8 cellular contexts compared by ENCODE assay signal in the genomic region with DNA sequence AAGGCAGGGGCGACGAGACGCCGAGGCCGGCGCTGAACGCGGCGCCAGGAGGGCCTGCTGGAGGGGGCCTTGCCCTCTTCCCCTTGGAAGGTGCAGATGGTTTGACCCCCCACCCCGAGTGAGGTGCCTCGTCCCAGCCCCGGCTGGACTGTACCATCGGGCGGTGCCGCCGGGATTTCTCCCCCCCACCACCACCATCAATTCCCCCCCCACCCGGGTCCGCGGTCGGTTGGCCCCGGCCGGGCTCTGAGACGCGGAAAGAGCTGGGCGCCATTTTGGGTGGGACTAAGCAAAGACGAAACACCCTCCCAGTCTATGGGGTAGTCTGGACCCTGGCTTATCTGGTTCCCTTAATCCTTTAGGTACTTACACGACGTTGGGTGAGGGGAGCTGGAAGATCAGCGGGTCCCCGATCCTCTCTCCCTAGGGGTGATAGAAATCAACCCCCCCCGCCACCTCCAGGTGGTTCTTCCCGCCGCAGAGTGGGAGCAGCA. TPM values are rescaled to one million over a fixed set of nuclear protein-coding genes. Genes with fewer than 3 reads are reported as not detected.
DNase-seq lines count a peak whose midpoint lies in the region; ATAC-seq, FAIRE-seq and TF ChIP-seq lines count a peak whose summit lies in the region.

PRDM10 (minus strand) TSS at position 484 of the 494 bp plus-strand sequence. CDS start 41,871 bp downstream, outside the sequence.

- peaks cover 42% of the 10 kb centered on the region for H3K79me2 ChIP-seq in astrocyte (ENCODE audit: insufficient read depth, low read length)

- TF ChIP-seq CTCF in astrocyte (IDR thresholded peaks at IDR 0.05; ENCODE audit: insufficient read depth, low read depth, low read length), result no peak

- H3K27me3 Mint-ChIP-seq in astrocyte (ENCODE audit: low read depth, unreplicated experiment), result no peaks in the 10 kb centered on the region

- no peaks in the 10 kb centered on the region for H3K27me3 ChIP-seq in astrocyte (ENCODE audit: insufficient read depth, low read length)

- H4K20me1 ChIP-seq in astrocyte (ENCODE audit: insufficient read depth, low read length), result peaks cover 18% of the 10 kb centered on the region

- peaks cover 12% of the 10 kb centered on the region for H3K4me1 ChIP-seq in astrocyte (ENCODE audit: insufficient read depth, low read length)

- no peaks in the 10 kb centered on the region for H3K9me3 ChIP-seq in astrocyte (ENCODE audit: insufficient read depth, low read depth, low read length)

- peak within 1 kb of the TSS; percentile 92 for H2AFZ ChIP-seq in astrocyte (ENCODE audit: low read depth, low read length)

- peak within 1 kb of the TSS; percentile 92 for H3K4me2 ChIP-seq in astrocyte (ENCODE audit: low read length)

- ATAC-seq in GM18498 (IDR thresholded peaks at IDR 0.05; ENCODE audit: unreplicated experiment), result peak; percentile 43
- peak; percentile 37 for ATAC-seq in HG02763 (IDR thresholded peaks at IDR 0.05; ENCODE audit: unreplicated experiment)
- ATAC-seq in sciatic nerve, result peak; percentile 94

- H3K4me1 Mint-ChIP-seq in astrocyte (ENCODE audit: low read depth, unreplicated experiment), result peaks cover 12% of the 10 kb centered on the region

- H3K4me3 ChIP-seq in astrocyte (ENCODE audit: insufficient read depth, low read depth, low read length), result peak within 1 kb of the TSS; percentile 77

- H3K36me3 Mint-ChIP-seq in astrocyte (ENCODE audit: low read depth, unreplicated experiment), result peaks cover under 1% of the 10 kb centered on the region

- DNase-seq in NCI-H146 (lab: John Stamatoyannopoulos, UW) (peak; percentile 94), T-helper 22 cell (ENCODE audit: low read depth) (peak; percentile 86), astrocyte (ENCODE audit: low read depth) (peak; percentile 83), hippocampal formation (lab: John Stamatoyannopoulos, UW) (peak; percentile 97), sciatic nerve (ENCODE audit: low spot score) (peak; percentile 95), pons (ENCODE audit: low spot score) (no peak)

- no peaks in the 10 kb centered on the region for H3K36me3 ChIP-seq in astrocyte (ENCODE audit: insufficient read depth, low read length)

- peak within 1 kb of the TSS; percentile 100 for H3K27ac ChIP-seq in astrocyte (ENCODE audit: low read depth, low read length)

- H3K27ac Mint-ChIP-seq in astrocyte (ENCODE audit: unreplicated experiment), result peak within 1 kb of the TSS; percentile 100

- H3K4me3 Mint-ChIP-seq in astrocyte (ENCODE audit: unreplicated experiment), result peak within 1 kb of the TSS; percentile 95

- FAIRE-seq in astrocyte (lab: Jason Lieb, UNC), result no peak

- peak within 1 kb of the TSS; percentile 97 for H3K9ac ChIP-seq in astrocyte (ENCODE audit: low read length)

- no peaks in the 10 kb centered on the region for H3K9me3 Mint-ChIP-seq in astrocyte (ENCODE audit: unreplicated experiment)

- intact Hi-C loops in sciatic nerve (cut with DNase I), result loop anchor here (10.0 kb wide), 1 partner anchor 62 kb away; the partner anchor contains the start of gene APLP2

RNA-seq across cellular contexts. Expression of gene PRDM10, which starts in this region (rescaled TPM):
- total RNA-seq in astrocyte (9.6 and 10.1 TPM in 2 replicates), sciatic nerve (12.3 TPM)

Comparison
In these comparisons a context has a peak if more than half of its experiments do, and no peak if none do; other contexts are left out.
1. ATAC-seq: peak in every context shown above with its lines; median percentile 94 in sciatic nerve; 43 in GM18498; 37 in HG02763.